In the genomic region with DNA sequence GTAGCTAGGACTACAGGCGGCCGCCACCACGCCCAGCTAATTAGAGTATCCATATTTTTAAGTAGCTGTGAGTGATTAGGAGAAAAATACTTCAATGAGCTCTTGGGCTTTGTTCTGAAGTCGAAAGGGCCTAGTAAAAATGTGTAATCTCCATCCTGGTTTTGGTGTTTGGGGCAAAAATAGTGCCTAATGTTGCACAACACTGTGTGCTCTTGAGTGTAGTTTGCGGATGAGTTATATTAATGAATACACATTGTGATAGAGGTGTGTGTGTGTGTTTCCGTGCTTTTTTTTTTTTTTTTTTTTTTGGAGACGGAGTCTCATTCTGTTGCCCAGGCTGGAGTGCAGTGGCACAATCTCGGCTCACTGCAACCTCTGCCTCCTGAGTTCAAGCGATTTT, we compare ENCODE assay signal across 21 cellular contexts.
"Had no signal": no experiment of that assay in that cellular context is flagged by ENCODE, and none has a peak within 500 bp of the region (broad histone marks: within the 10 kb centered on the region; RNA-seq: fewer than 3 reads in every experiment).

No MANE protein-coding gene starts in this region.

- H2AFZ ChIP-seq: parathyroid adenoma had no signal

- ATAC-seq: esophagus mucosa, heart left ventricle, left colon, left ventricle myocardium superior had no signal

- DNase-seq: cortex of kidney; effector memory CD4-positive, alpha-beta T cell; heart left ventricle; hippocampal formation; left colon; left ventricle myocardium superior; mesendoderm; naive B cell; nephron progenitor cell; small intestine; stimulated activated CD4-positive, alpha-beta T cell treated with anti-CD3 and anti-CD28 coated beads, Interleukin-2, amount 100 ng/mL, for 48 hours; stimulated activated naive CD4-positive, alpha-beta T cell treated with Interleukin-2 at 50 U/mL for 16 hours had no signal

- H3K27ac ChIP-seq: parathyroid adenoma, prostate gland, upper lobe of left lung, vagina had no signal

- FAIRE-seq: endometrium, frontal cortex, small intestine had no signal

- H3K36me3 ChIP-seq: heart left ventricle, prostate gland, thyroid gland, upper lobe of left lung, vagina had no signal

- H3K79me2 ChIP-seq: parathyroid adenoma had no signal

- H3K4me3 ChIP-seq: heart left ventricle, lung, prostate gland, thyroid gland, upper lobe of left lung, vagina had no signal

- H3K9me3 ChIP-seq: heart left ventricle, prostate gland, thyroid gland, upper lobe of left lung, vagina had no signal

- H3K9ac ChIP-seq: parathyroid adenoma had no signal

- H3K27me3 ChIP-seq: heart left ventricle, thyroid gland, upper lobe of left lung, vagina had no signal
